8 cellular contexts compared by ENCODE assay signal in genomic region chr22:35399678-35400334, GRCh38. TPM values are rescaled to one million over a fixed set of nuclear protein-coding genes. Genes with fewer than 3 reads are reported as not detected.
DNase-seq lines count a peak whose midpoint lies in the region; ATAC-seq and TF ChIP-seq lines count a peak whose summit lies in the region.

MCM5 (plus strand) TSS chr22:35400140; CDS start chr22:35400439, 299 bp downstream.

- peak within 1 kb of the TSS; percentile 99 for H3K27ac Mint-ChIP-seq in activated CD4-positive, alpha-beta T cell treated with anti-CD3 and anti-CD28 coated beads, Interleukin-2, amount 10 ng/mL, durations not matched to agents 7 days and 5 days

- DNase-seq in BE2C = peak; percentile 98
- peak; percentile 96 for DNase-seq in GM19240 (ENCODE audit: insufficient read length, low spot score)
- peak; percentile 90 for DNase-seq in NCI-H526 treated with DMSO at 0.1 percent for 48 hours (lab: John Stamatoyannopoulos, UW)
- DNase-seq in activated CD4-positive, alpha-beta T cell treated with anti-CD3 and anti-CD28 coated beads, Interleukin-2, amount 10 ng/mL, durations not matched to agents 7 days and 5 days = peak; percentile 99
- DNase-seq in dedifferentiated amniotic fluid mesenchymal stem cell (ENCODE audit: extremely low spot score) = peak; percentile 96
- peak; percentile 99 for DNase-seq in left kidney (ENCODE audit: low read depth, low spot score)
- peak; percentile 97 for DNase-seq in stimulated activated CD4-positive, alpha-beta T cell treated with anti-CD3 and anti-CD28 coated beads, Interleukin-2, amount 100 ng/mL, for 24 hours

- peaks cover 2% of the 10 kb centered on the region for H3K9me3 Mint-ChIP-seq in activated CD4-positive, alpha-beta T cell treated with anti-CD3 and anti-CD28 coated beads, Interleukin-2, amount 10 ng/mL, durations not matched to agents 7 days and 5 days

- peaks cover 48% of the 10 kb centered on the region for H3K4me1 Mint-ChIP-seq in activated CD4-positive, alpha-beta T cell treated with anti-CD3 and anti-CD28 coated beads, Interleukin-2, amount 10 ng/mL, durations not matched to agents 7 days and 5 days

- peak within 1 kb of the TSS; percentile 97 for H3K4me3 Mint-ChIP-seq in activated CD4-positive, alpha-beta T cell treated with anti-CD3 and anti-CD28 coated beads, Interleukin-2, amount 10 ng/mL, durations not matched to agents 7 days and 5 days

- H3K4me3 ChIP-seq in BE2C (ENCODE audit: low read depth, low read length) = peak within 1 kb of the TSS; percentile 98

- peak; percentile 90 for ATAC-seq in HG03460 (IDR thresholded peaks at IDR 0.05; ENCODE audit: unreplicated experiment)

- POLR2A ChIA-PET in activated CD4-positive, alpha-beta T cell treated with anti-CD3 and anti-CD28 coated beads, Interleukin-2, amount 10 ng/mL, durations not matched to agents 7 days and 5 days (lab: Charles Lee) = no interaction called here

- peaks cover 35% of the 10 kb centered on the region for H3K36me3 ChIP-seq in BE2C

- H3K4me1 ChIP-seq in BE2C = no peaks in the 10 kb centered on the region

- H3K9me3 ChIP-seq in BE2C = no peaks in the 10 kb centered on the region

- CTCF ChIA-PET in activated CD4-positive, alpha-beta T cell treated with anti-CD3 and anti-CD28 coated beads, Interleukin-2, amount 10 ng/mL, durations not matched to agents 7 days and 5 days (lab: Charles Lee) = interaction anchor here (1.6 kb wide), 1 partner anchor 10 kb away, joined by 4 read pairs; no protein-coding TSS in a partner anchor

- no peaks in the 10 kb centered on the region for H3K27me3 ChIP-seq in BE2C

- H3K36me3 Mint-ChIP-seq in activated CD4-positive, alpha-beta T cell treated with anti-CD3 and anti-CD28 coated beads, Interleukin-2, amount 10 ng/mL, durations not matched to agents 7 days and 5 days (ENCODE audit: low read depth) = peaks cover 34% of the 10 kb centered on the region

- no peaks in the 10 kb centered on the region for H3K27me3 Mint-ChIP-seq in activated CD4-positive, alpha-beta T cell treated with anti-CD3 and anti-CD28 coated beads, Interleukin-2, amount 10 ng/mL, durations not matched to agents 7 days and 5 days

- no peak for TF ChIP-seq CTCF in BE2C (IDR thresholded peaks at IDR 0.05; ENCODE audit: low read depth, low read length)

RNA-seq across cellular contexts. Expression of gene MCM5, which starts in this region (rescaled TPM):
- 51.3 TPM for polyA plus RNA-seq in BE2C (2012; ENCODE audit: insufficient read depth, insufficient read length, low read depth)
- total RNA-seq in activated CD4-positive, alpha-beta T cell treated with anti-CD3 and anti-CD28 coated beads, Interleukin-2, amount 10 ng/mL, durations not matched to agents 7 days and 5 days = 100 to 1,000 TPM; 208 to 233 TPM

Comparison
In these comparisons a context has a peak if more than half of its experiments do, and no peak if none do; other contexts are left out.
1. Peak in every context shown above with its lines: DNase-seq, ATAC-seq and H3K4me3 ChIP-seq.